ENCODE assay signal across 8 cellular contexts in the genomic region with DNA sequence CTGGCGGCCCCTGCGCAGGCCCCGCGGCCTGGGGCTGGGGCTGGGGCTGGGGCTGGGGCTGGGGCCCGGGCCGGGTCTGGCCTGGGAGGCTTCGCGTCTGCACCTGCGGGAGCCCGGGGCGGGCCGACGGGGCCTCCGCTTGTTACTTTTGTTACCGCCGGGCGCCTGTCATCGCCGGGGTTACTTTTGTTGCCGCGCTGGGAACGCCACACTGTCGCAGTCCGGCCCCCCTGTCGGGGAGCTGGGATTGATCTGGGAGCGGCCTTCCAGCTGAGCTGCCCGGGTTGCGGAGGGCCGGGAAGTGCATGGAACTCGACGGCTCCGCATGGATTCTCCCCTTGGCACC. TPM values are rescaled to one million over a fixed set of nuclear protein-coding genes. Genes with fewer than 3 reads are reported as not detected.
A peak's percentile ranks its signal among the peaks of the same experiment; 100 is the strongest.
DNase-seq lines count a peak whose midpoint lies in the region; ATAC-seq and TF ChIP-seq lines count a peak whose summit lies in the region.

No MANE protein-coding gene starts in this region.

- CTCF ChIA-PET in CD4-positive, alpha-beta T cell (lab: Charles Lee): interaction anchor here (0.8 to 1.2 kb wide), 2 partner anchors 14 to 305 kb away, joined by 3 to 5 read pairs; no protein-coding TSS in a partner anchor
- CTCF ChIA-PET in HEK293T (lab: Yijun Ruan, JAX): interaction anchor here (1.0 kb wide), 1 partner anchor 42 kb away, joined by 3 read pairs; no protein-coding TSS in a partner anchor

- no peak overlapping the region for H3K27ac ChIP-seq in CD4-positive, alpha-beta T cell (ENCODE audit: low read depth, low read length)

- DNase-seq in CD4-positive, alpha-beta T cell: peak in 1 of 10 experiments; percentile 30
- no peak for DNase-seq in activated naive CD8-positive, alpha-beta T cell treated with anti-CD3 and anti-CD28 coated beads, Interleukin-2, amount 10 ng/mL, durations not matched to agents 7 days and 5 days
- peak in 2 of 3 donors; percentile 16 to 42 for DNase-seq in immature natural killer cell
- no peak for DNase-seq in stimulated activated naive CD8-positive, alpha-beta T cell treated with anti-CD3 and anti-CD28 coated beads, Interleukin-15, amount 100 ng/mL, for 72 hours
- no peak for DNase-seq in HEK293T (ENCODE audit: extremely low spot score)
- no peak for DNase-seq in GOT3 (lab: John Stamatoyannopoulos, UW)

- peak overlapping the region; percentile 82 for H3K4me3 Mint-ChIP-seq in CD4-positive, alpha-beta T cell
- H3K4me3 Mint-ChIP-seq in activated naive CD8-positive, alpha-beta T cell treated with anti-CD3 and anti-CD28 coated beads, Interleukin-2, amount 10 ng/mL, durations not matched to agents 7 days and 5 days: peak overlapping the region; percentile 80
- H3K4me3 Mint-ChIP-seq in immature natural killer cell: peak overlapping the region; percentile 60 to 82 (median 74)
- H3K4me3 Mint-ChIP-seq in stimulated activated naive CD8-positive, alpha-beta T cell treated with anti-CD3 and anti-CD28 coated beads, Interleukin-15, amount 100 ng/mL, for 72 hours: peak overlapping the region; percentile 83 to 94

- no peaks in the 10 kb centered on the region for H3K9me3 Mint-ChIP-seq in CD4-positive, alpha-beta T cell
- H3K9me3 Mint-ChIP-seq in activated naive CD8-positive, alpha-beta T cell treated with anti-CD3 and anti-CD28 coated beads, Interleukin-2, amount 10 ng/mL, durations not matched to agents 7 days and 5 days: no peaks in the 10 kb centered on the region
- H3K9me3 Mint-ChIP-seq in immature natural killer cell: no peaks in the 10 kb centered on the region
- H3K9me3 Mint-ChIP-seq in stimulated activated naive CD8-positive, alpha-beta T cell treated with anti-CD3 and anti-CD28 coated beads, Interleukin-15, amount 100 ng/mL, for 72 hours: no peaks in the 10 kb centered on the region

- H3K27ac Mint-ChIP-seq in CD4-positive, alpha-beta T cell: peak overlapping the region; percentile 74
- peak overlapping the region; percentile 82 for H3K27ac Mint-ChIP-seq in activated naive CD8-positive, alpha-beta T cell treated with anti-CD3 and anti-CD28 coated beads, Interleukin-2, amount 10 ng/mL, durations not matched to agents 7 days and 5 days
- peak overlapping the region in 4 of 6 donors; percentile 8 to 67 (median 60) for H3K27ac Mint-ChIP-seq in immature natural killer cell
- H3K27ac Mint-ChIP-seq in stimulated activated naive CD8-positive, alpha-beta T cell treated with anti-CD3 and anti-CD28 coated beads, Interleukin-15, amount 100 ng/mL, for 72 hours: peak overlapping the region; percentile 46 to 94

- no peaks in the 10 kb centered on the region for H3K9me3 ChIP-seq in CD4-positive, alpha-beta T cell (ENCODE audit: control insufficient read depth, low read length)

- H3K27me3 Mint-ChIP-seq in CD4-positive, alpha-beta T cell: peaks cover 4% of the 10 kb centered on the region
- no peaks in the 10 kb centered on the region for H3K27me3 Mint-ChIP-seq in activated naive CD8-positive, alpha-beta T cell treated with anti-CD3 and anti-CD28 coated beads, Interleukin-2, amount 10 ng/mL, durations not matched to agents 7 days and 5 days
- H3K27me3 Mint-ChIP-seq in immature natural killer cell (ENCODE audit: low read depth in 3 of 3): peaks cover 5 to 10% (median 6%) of the 10 kb centered on the region in 3 donors
- H3K27me3 Mint-ChIP-seq in stimulated activated naive CD8-positive, alpha-beta T cell treated with anti-CD3 and anti-CD28 coated beads, Interleukin-15, amount 100 ng/mL, for 72 hours: no peaks in the 10 kb centered on the region

- POLR2A ChIA-PET in CD4-positive, alpha-beta T cell (lab: Charles Lee): interaction anchor here (0.6 to 2.9 kb wide), 6 partner anchors 9 to 154 kb away, joined by 3 to 49 read pairs (median 3); a partner anchor contains a TSS
- POLR2A ChIA-PET in activated naive CD8-positive, alpha-beta T cell treated with anti-CD3 and anti-CD28 coated beads, Interleukin-2, amount 10 ng/mL, durations not matched to agents 7 days and 5 days (lab: Charles Lee): interaction anchor here (0.7 to 4.5 kb wide), 3 partner anchors 10 to 182 kb away, joined by 4 to 59 read pairs (median 4); a partner anchor contains a TSS
- POLR2A ChIA-PET in HEK293T (lab: Yijun Ruan, JAX): interaction anchor here (3.5 kb wide), 1 partner anchor 10 kb away, joined by 25 read pairs; a partner anchor contains a TSS

- intact Hi-C loops in CD4-positive, alpha-beta T cell (cut with DNase I, micrococcal nuclease): loop anchor here in 1 of 2 experiments (5.0 kb wide), 3 partner anchors 57 to 503 kb away; a partner anchor contains a TSS

- peaks cover 34% of the 10 kb centered on the region for H3K4me1 Mint-ChIP-seq in CD4-positive, alpha-beta T cell (ENCODE audit: low read depth)
- H3K4me1 Mint-ChIP-seq in activated naive CD8-positive, alpha-beta T cell treated with anti-CD3 and anti-CD28 coated beads, Interleukin-2, amount 10 ng/mL, durations not matched to agents 7 days and 5 days: peaks cover 23% of the 10 kb centered on the region
- peaks cover 26 to 29% of the 10 kb centered on the region in 2 donors for H3K4me1 Mint-ChIP-seq in immature natural killer cell
- H3K4me1 Mint-ChIP-seq in stimulated activated naive CD8-positive, alpha-beta T cell treated with anti-CD3 and anti-CD28 coated beads, Interleukin-15, amount 100 ng/mL, for 72 hours: peaks cover 41% of the 10 kb centered on the region

- no peak for TF ChIP-seq CTCF in CD4-positive, alpha-beta T cell (IDR thresholded peaks at IDR 0.05)

- no peaks in the 10 kb centered on the region for H3K27me3 ChIP-seq in CD4-positive, alpha-beta T cell (ENCODE audit: control insufficient read depth, insufficient read depth, low read length)

- peaks cover 36% of the 10 kb centered on the region for H3K36me3 Mint-ChIP-seq in CD4-positive, alpha-beta T cell (ENCODE audit: low read depth)
- peaks cover 3% of the 10 kb centered on the region for H3K36me3 Mint-ChIP-seq in activated naive CD8-positive, alpha-beta T cell treated with anti-CD3 and anti-CD28 coated beads, Interleukin-2, amount 10 ng/mL, durations not matched to agents 7 days and 5 days
- peaks cover 0 to 11% (median 0%) of the 10 kb centered on the region in 3 donors for H3K36me3 Mint-ChIP-seq in immature natural killer cell

- no peak for ATAC-seq in CD4-positive, alpha-beta T cell (ENCODE audit: poor library complexity)
- ATAC-seq in HG02678 (IDR thresholded peaks at IDR 0.05; ENCODE audit: unreplicated experiment) (peak; percentile 10), HG03196 (IDR thresholded peaks at IDR 0.05; ENCODE audit: unreplicated experiment) (no peak)
- peak; percentile 17 for ATAC-seq in activated naive CD8-positive, alpha-beta T cell treated with anti-CD3 and anti-CD28 coated beads, Interleukin-2, amount 10 ng/mL, durations not matched to agents 7 days and 5 days (ENCODE audit: low read depth)
- ATAC-seq in stimulated activated naive CD8-positive, alpha-beta T cell treated with anti-CD3 and anti-CD28 coated beads, Interleukin-15, amount 100 ng/mL, for 72 hours: peak; percentile 56

TF ChIP-seq in HEK293T, 16 proteins besides CTCF, POLR2A, EP300 and RAD21:
- TF ChIP-seq BHLHE40 (IDR thresholded peaks at IDR 0.05; ENCODE audit: borderline replicate concordance) (no peak), L3MBTL2 (conservative IDR thresholded peaks at IDR 0.05) (no peak), FOXK2 (IDR thresholded peaks at IDR 0.05) (no peak), SP1 (IDR thresholded peaks at IDR 0.05) (no peak), ARNT (IDR thresholded peaks at IDR 0.05) (no peak), ZNF384 (IDR thresholded peaks at IDR 0.05) (no peak), TARDBP (IDR thresholded peaks at IDR 0.05) (no peak)

RNA-seq across cellular contexts. Expression of a gene that starts 0.7 kb away (rescaled TPM):
- total RNA-seq in CD4-positive, alpha-beta T cell: 10 to 100 TPM; 54.5 to 56.0 TPM
- 10 to 100 TPM; 80.8 to 81.1 TPM for total RNA-seq in activated naive CD8-positive, alpha-beta T cell treated with anti-CD3 and anti-CD28 coated beads, Interleukin-2, amount 10 ng/mL, durations not matched to agents 7 days and 5 days
- 10 to 100 TPM; 21.6 to 75.3 (median 31.3) TPM for polyA plus RNA-seq in immature natural killer cell

RNA-seq across cellular contexts. Expression of a gene that starts 9.1 kb away (rescaled TPM):
- 1 to 10 TPM; 7.4 to 7.9 TPM for total RNA-seq in CD4-positive, alpha-beta T cell
- total RNA-seq in activated naive CD8-positive, alpha-beta T cell treated with anti-CD3 and anti-CD28 coated beads, Interleukin-2, amount 10 ng/mL, durations not matched to agents 7 days and 5 days: 10 to 100 TPM; 17.9 to 18.9 TPM
- polyA plus RNA-seq in immature natural killer cell: 10 to 100 TPM; 10.4 to 15.3 (median 12.5) TPM

RNA-seq across cellular contexts. Expression of a gene that starts 11.5 kb away (rescaled TPM):
- total RNA-seq in CD4-positive, alpha-beta T cell: not detected
- total RNA-seq in activated naive CD8-positive, alpha-beta T cell treated with anti-CD3 and anti-CD28 coated beads, Interleukin-2, amount 10 ng/mL, durations not matched to agents 7 days and 5 days: under 1 TPM; 0.42 to 0.82 TPM
- under 1 TPM in 1 of 3 donors, not detected in 2; 0.87 TPM for polyA plus RNA-seq in immature natural killer cell

RNA-seq across cellular contexts. Expression of a gene that starts 56.3 kb away (rescaled TPM):
- total RNA-seq in CD4-positive, alpha-beta T cell: 1 to 10 TPM; 5.9 to 6.3 TPM
- total RNA-seq in activated naive CD8-positive, alpha-beta T cell treated with anti-CD3 and anti-CD28 coated beads, Interleukin-2, amount 10 ng/mL, durations not matched to agents 7 days and 5 days: 10 to 100 TPM in 1 of 2 experiments, 1 to 10 TPM in 1; 9.3 to 10.1 TPM
- polyA plus RNA-seq in immature natural killer cell: 1 to 10 TPM in 2 of 3 donors, under 1 TPM in 1; 0.63 to 2.1 (median 1.1) TPM

Comparison
In these comparisons a context has a peak if more than half of its experiments do, and no peak if none do; other contexts are left out.
1. ATAC-seq: peak in HG02678 (single experiment), activated naive CD8-positive, alpha-beta T cell treated with anti-CD3 and anti-CD28 coated beads, Interleukin-2, amount 10 ng/mL, durations not matched to agents 7 days and 5 days (single experiment) and stimulated activated naive CD8-positive, alpha-beta T cell treated with anti-CD3 and anti-CD28 coated beads, Interleukin-15, amount 100 ng/mL, for 72 hours (single experiment); none in CD4-positive, alpha-beta T cell (single experiment) and HG03196 (single experiment).
2. DNase-seq: peak in immature natural killer cell (2 of 3); none in activated naive CD8-positive, alpha-beta T cell treated with anti-CD3 and anti-CD28 coated beads, Interleukin-2, amount 10 ng/mL, durations not matched to agents 7 days and 5 days (single experiment), stimulated activated naive CD8-positive, alpha-beta T cell treated with anti-CD3 and anti-CD28 coated beads, Interleukin-15, amount 100 ng/mL, for 72 hours (0 of 2), HEK293T (single experiment) and GOT3 (single experiment).
3. Peak in every context shown above with its lines, with median percentiles within 50 percentile points of each other: H3K27ac Mint-ChIP-seq and H3K4me3 Mint-ChIP-seq.